In the genomic region with DNA sequence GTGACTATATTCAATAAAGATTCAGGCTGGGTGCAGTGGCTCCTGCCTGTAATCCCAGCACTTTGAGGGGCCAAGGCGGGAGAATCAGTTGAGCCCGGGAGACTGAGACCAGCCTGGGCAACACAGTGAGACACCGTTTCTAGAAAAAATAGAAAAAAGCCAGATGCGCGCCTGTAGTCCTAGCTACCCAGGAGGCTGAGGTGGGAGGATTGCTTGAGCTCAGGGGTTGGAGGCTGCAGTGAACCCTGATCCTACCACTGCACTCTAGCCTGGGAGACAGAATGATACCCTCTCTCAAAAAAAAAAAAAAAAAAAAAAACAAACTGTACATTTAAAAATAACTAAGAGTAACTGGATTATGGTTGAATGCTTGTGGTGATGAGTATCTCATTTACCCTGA, we compare ENCODE assay signal across 2 cellular contexts.
TF ChIP-seq lines count a peak whose summit lies in the region.

No MANE protein-coding gene starts in this region.

TF ChIP-seq in A549, 52 proteins besides CTCF, POLR2A, EP300 and RAD21 (continued from another document):
- TF ChIP-seq, protein P1, sequence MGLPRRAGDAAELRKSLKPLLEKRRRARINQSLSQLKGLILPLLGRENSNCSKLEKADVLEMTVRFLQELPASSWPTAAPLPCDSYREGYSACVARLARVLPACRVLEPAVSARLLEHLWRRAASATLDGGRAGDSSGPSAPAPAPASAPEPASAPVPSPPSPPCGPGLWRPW (IDR thresholded peaks at IDR 0.05) = no peak
- TF ChIP-seq ZFP36 (IDR thresholded peaks at IDR 0.05; ENCODE audit: borderline replicate concordance, partially characterized antibody) (no peak), EHMT2 (IDR thresholded peaks at IDR 0.05; ENCODE audit: low read depth) (no peak), POLR2AphosphoS2 (conservative IDR thresholded peaks at IDR 0.05; ENCODE audit: low read length) (no peak), JUNB (IDR thresholded peaks at IDR 0.05) (no peak), SREBF2 (IDR thresholded peaks at IDR 0.05) (no peak)
- TF ChIP-seq, protein P2, sequence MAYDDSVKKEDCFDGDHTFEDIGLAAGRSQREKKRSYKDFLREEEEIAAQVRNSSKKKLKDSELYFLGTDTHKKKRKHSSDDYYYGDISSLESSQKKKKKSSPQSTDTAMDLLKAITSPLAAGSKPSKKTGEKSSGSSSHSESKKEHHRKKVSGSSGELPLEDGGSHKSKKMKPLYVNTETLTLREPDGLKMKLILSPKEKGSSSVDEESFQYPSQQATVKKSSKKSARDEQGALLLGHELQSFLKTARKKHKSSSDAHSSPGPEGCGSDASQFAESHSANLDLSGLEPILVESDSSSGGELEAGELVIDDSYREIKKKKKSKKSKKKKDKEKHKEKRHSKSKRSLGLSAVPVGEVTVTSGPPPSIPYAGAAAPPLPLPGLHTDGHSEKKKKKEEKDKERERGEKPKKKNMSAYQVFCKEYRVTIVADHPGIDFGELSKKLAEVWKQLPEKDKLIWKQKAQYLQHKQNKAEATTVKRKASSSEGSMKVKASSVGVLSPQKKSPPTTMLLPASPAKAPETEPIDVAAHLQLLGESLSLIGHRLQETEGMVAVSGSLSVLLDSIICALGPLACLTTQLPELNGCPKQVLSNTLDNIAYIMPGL (CRISPR knock-in tag; IDR thresholded peaks at IDR 0.05; ENCODE audit: borderline replicate concordance) = no peak

TF ChIP-seq in K562, 482 proteins besides CTCF, POLR2A, EP300 and RAD21 (continued from another document):
- TF ChIP-seq, protein P3, sequence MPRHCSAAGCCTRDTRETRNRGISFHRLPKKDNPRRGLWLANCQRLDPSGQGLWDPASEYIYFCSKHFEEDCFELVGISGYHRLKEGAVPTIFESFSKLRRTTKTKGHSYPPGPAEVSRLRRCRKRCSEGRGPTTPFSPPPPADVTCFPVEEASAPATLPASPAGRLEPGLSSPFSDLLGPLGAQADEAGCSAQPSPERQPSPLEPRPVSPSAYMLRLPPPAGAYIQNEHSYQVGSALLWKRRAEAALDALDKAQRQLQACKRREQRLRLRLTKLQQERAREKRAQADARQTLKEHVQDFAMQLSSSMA (CRISPR knock-in tag; IDR thresholded peaks at IDR 0.05) = no peak
